15 cellular contexts compared by ENCODE assay signal in the genomic region with DNA sequence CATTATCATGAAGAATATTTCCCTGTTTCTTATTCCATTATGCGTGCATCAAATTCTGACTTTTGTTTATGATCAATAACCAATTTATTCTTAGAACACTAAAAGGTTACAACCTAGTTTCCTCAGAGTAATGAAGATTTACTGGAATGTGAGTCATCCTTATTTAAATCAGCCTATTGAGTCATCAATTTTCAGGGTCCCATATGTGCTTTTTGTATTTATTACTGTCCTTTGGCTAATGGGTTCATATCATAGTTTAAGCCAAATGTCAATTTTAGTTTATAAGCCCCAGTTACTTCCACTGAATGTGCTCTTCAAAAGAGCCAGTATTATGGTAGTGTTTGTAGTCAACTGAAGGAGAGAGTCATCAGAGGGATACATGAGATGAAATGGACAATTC.
A peak's percentile ranks its signal among the peaks of the same experiment; 100 is the strongest.
DNase-seq lines count a peak whose midpoint lies in the region; ATAC-seq, FAIRE-seq and TF ChIP-seq lines count a peak whose summit lies in the region.
"Had no signal": no experiment of that assay in that cellular context is flagged by ENCODE, and none has a peak within 500 bp of the region (broad histone marks: within the 10 kb centered on the region; RNA-seq: fewer than 3 reads in every experiment).

No MANE protein-coding gene starts in this region.

- no peak overlapping the region for H3K4me3 ChIP-seq in fibroblast of mammary gland (ENCODE audit: control insufficient read depth, low read depth, low read length)

- H3K4me3 Mint-ChIP-seq in glutamatergic neuron (ENCODE audit: unreplicated experiment): no peak overlapping the region
- H3K4me3 Mint-ChIP-seq: B cell; CD4-positive, alpha-beta memory T cell; IgD-negative memory B cell had no signal

- TF ChIP-seq CTCF in D721Med (IDR thresholded peaks at IDR 0.05; ENCODE audit: insufficient read depth, missing control alignments): no peak
- no peak for TF ChIP-seq CTCF in fibroblast of mammary gland (conservative IDR thresholded peaks at IDR 0.05; ENCODE audit: control insufficient read depth, insufficient read depth, low read depth, low read length)
- TF ChIP-seq CTCF in glutamatergic neuron (IDR thresholded peaks at IDR 0.05; ENCODE audit: partially characterized antibody, unreplicated experiment): no peak

- H3K27ac Mint-ChIP-seq in glutamatergic neuron (ENCODE audit: unreplicated experiment): no peak overlapping the region
- H3K27ac Mint-ChIP-seq: B cell; CD4-positive, alpha-beta memory T cell; IgD-negative memory B cell had no signal

- no peaks in the 10 kb centered on the region for H3K4me1 Mint-ChIP-seq in glutamatergic neuron (ENCODE audit: low read depth, unreplicated experiment)
- H3K4me1 Mint-ChIP-seq: B cell; CD4-positive, alpha-beta memory T cell; IgD-negative memory B cell had no signal

- no peaks in the 10 kb centered on the region for H3K27me3 Mint-ChIP-seq in glutamatergic neuron (ENCODE audit: unreplicated experiment)
- H3K27me3 Mint-ChIP-seq: B cell; CD4-positive, alpha-beta memory T cell; IgD-negative memory B cell had no signal

- FAIRE-seq in D721Med (lab: Jason Lieb, UNC) (peak; percentile 80), H54 (lab: Jason Lieb, UNC) (peak; percentile 41)
- FAIRE-seq: GM12892 had no signal

- DNase-seq in D721Med (ENCODE audit: insufficient read length, low spot score) (no peak), H54 (ENCODE audit: insufficient read length, low spot score) (no peak), fibroblast of mammary gland (ENCODE audit: low read depth) (peak; percentile 58), CD1c-positive myeloid dendritic cell (ENCODE audit: extremely low spot score) (no peak), SHP77 treated with DMSO at 0.1 percent for 48 hours (lab: John Stamatoyannopoulos, UW) (no peak), DMS 273 treated with DMSO at 0.1 percent for 48 hours (lab: John Stamatoyannopoulos, UW) (no peak), glutamatergic neuron (no peak)
- DNase-seq: 8988T; C1 segment of cervical spinal cord; CD4-positive, alpha-beta memory T cell; KG1 had no signal

- no peaks in the 10 kb centered on the region for H3K9me3 Mint-ChIP-seq in glutamatergic neuron (ENCODE audit: unreplicated experiment)

- H3K36me3 Mint-ChIP-seq in glutamatergic neuron (ENCODE audit: unreplicated experiment): no peaks in the 10 kb centered on the region
- H3K36me3 Mint-ChIP-seq: CD4-positive, alpha-beta memory T cell; IgD-negative memory B cell had no signal

- ATAC-seq in SK-N-SH treated with all-trans-retinoic acid at 6 μM for 48 hours: peak; percentile 33; the same call in 1 of the 3 replicates

- no peak for TF ChIP-seq POLR2A in H54 (IDR thresholded peaks at IDR 0.05; ENCODE audit: low read depth, low read length)

TF ChIP-seq in SK-N-SH treated with all-trans-retinoic acid at 6 μM for 48 hours, 23 proteins besides CTCF, POLR2A, EP300 and RAD21:
- TF ChIP-seq ISL1 (CRISPR knock-in tag; IDR thresholded peaks at IDR 0.05): peak; percentile 38; the same call in 1 of the 2 replicates
- TF ChIP-seq RARB (CRISPR knock-in tag; IDR thresholded peaks at IDR 0.05): no peak
- TF ChIP-seq TOX (CRISPR knock-in tag; IDR thresholded peaks at IDR 0.05; ENCODE audit: borderline replicate concordance): peak; percentile 75; the same call in 1 of the 2 replicates
- TF ChIP-seq ARNTL (CRISPR knock-in tag; IDR thresholded peaks at IDR 0.05; ENCODE audit: borderline replicate concordance, low read depth): no peak
- no peak for TF ChIP-seq ZNF565 (CRISPR knock-in tag; conservative IDR thresholded peaks at IDR 0.05; ENCODE audit: low read depth)
- peak; percentile 33; the same call in 1 of the 2 replicates for TF ChIP-seq PATZ1 (CRISPR knock-in tag; IDR thresholded peaks at IDR 0.05; ENCODE audit: borderline replicate concordance)
- no peak for TF ChIP-seq SNAI2 (CRISPR knock-in tag; IDR thresholded peaks at IDR 0.05)
- TF ChIP-seq ZFP30 (CRISPR knock-in tag; IDR thresholded peaks at IDR 0.05): peak; percentile 28; the same call in 1 of the 2 replicates
